16 cellular contexts compared by ENCODE assay signal in genomic region chr11:124612045-124612444, GRCh38. TPM values are rescaled to one million over a fixed set of nuclear protein-coding genes. Genes with fewer than 3 reads are reported as not detected.
DNase-seq lines count a peak whose midpoint lies in the region; ATAC-seq and TF ChIP-seq lines count a peak whose summit lies in the region.
"Had no signal": no experiment of that assay in that cellular context is flagged by ENCODE, and none has a peak within 500 bp of the region (broad histone marks: within the 10 kb centered on the region; RNA-seq: fewer than 3 reads in every experiment).

No MANE protein-coding gene starts in this region.

- no peak overlapping the region for H4K91ac ChIP-seq in H9 (ENCODE audit: insufficient read length, low read depth, low read length)

- no peaks in the 10 kb centered on the region for H3K36me3 Mint-ChIP-seq in activated CD8-positive, alpha-beta T cell treated with anti-CD3 and anti-CD28 coated beads, Interleukin-2, amount 10 ng/mL, durations not matched to agents 7 days and 5 days (ENCODE audit: low read depth)
- H3K36me3 Mint-ChIP-seq in H9 (ENCODE audit: insufficient read depth in 1 of 3, low read depth in 3 of 3), result no peaks in the 10 kb centered on the region

- H2BK20ac ChIP-seq in H9 (ENCODE audit: low read depth, low read length, poor library complexity, severe bottlenecking), result no peak overlapping the region

- peaks cover 15% of the 10 kb centered on the region for H3K4me1 Mint-ChIP-seq in activated CD8-positive, alpha-beta T cell treated with anti-CD3 and anti-CD28 coated beads, Interleukin-2, amount 10 ng/mL, durations not matched to agents 7 days and 5 days (ENCODE audit: low read depth)
- H3K4me1 Mint-ChIP-seq in H9, result no peaks in the 10 kb centered on the region

- H2AFZ ChIP-seq in H9 (ENCODE audit: low read length), result no peak overlapping the region

- POLR2A ChIA-PET in activated CD8-positive, alpha-beta T cell treated with anti-CD3 and anti-CD28 coated beads, Interleukin-2, amount 10 ng/mL, durations not matched to agents 7 days and 5 days (lab: Charles Lee), result interaction anchor here (0.7 kb wide), 1 partner anchor 1603 kb away, joined by 3 read pairs; no protein-coding TSS in a partner anchor

- no peak overlapping the region for H3K4me3 Mint-ChIP-seq in activated CD8-positive, alpha-beta T cell treated with anti-CD3 and anti-CD28 coated beads, Interleukin-2, amount 10 ng/mL, durations not matched to agents 7 days and 5 days
- H3K4me3 Mint-ChIP-seq in H9, result no peak overlapping the region

- no peaks in the 10 kb centered on the region for H3K27me3 ChIP-seq in upper lobe of left lung
- no peaks in the 10 kb centered on the region for H3K27me3 ChIP-seq in H9 (ENCODE audit: insufficient read depth, low read length)

- peak overlapping the region; percentile 62 for H3K27ac Mint-ChIP-seq in activated CD8-positive, alpha-beta T cell treated with anti-CD3 and anti-CD28 coated beads, Interleukin-2, amount 10 ng/mL, durations not matched to agents 7 days and 5 days
- H3K27ac Mint-ChIP-seq in H9, result peak overlapping the region in 1 of 3 experiments; percentile 44; a peak in 1 of 7 replicates

- ATAC-seq in GM19372 (IDR thresholded peaks at IDR 0.05; ENCODE audit: low read depth, unreplicated experiment) (peak; percentile 71), HG02852 (IDR thresholded peaks at IDR 0.05; ENCODE audit: unreplicated experiment) (no peak), upper lobe of left lung (ENCODE audit: low FRiP score in 2 of 2) (no peak)
- peak; percentile 92 for ATAC-seq in activated CD8-positive, alpha-beta T cell treated with anti-CD3 and anti-CD28 coated beads, Interleukin-2, amount 10 ng/mL, durations not matched to agents 7 days and 5 days
- ATAC-seq: HCT116 had no signal

- H3K4me1 ChIP-seq in upper lobe of left lung, result no peaks in the 10 kb centered on the region
- no peaks in the 10 kb centered on the region for H3K4me1 ChIP-seq in H9 (ENCODE audit: insufficient read depth, low read length)

- 41 to 44% methylated on average over 3 of the region's 3 CpGs for WGBS in upper lobe of left lung, 2 donors
- WGBS in H9 (ENCODE audit: extremely low coverage, insufficient read length, low lambda C conversion rate), result no CpG with 5 or more reads among the region's 3 CpGs

- no peak overlapping the region for H4K5ac ChIP-seq in H9 (ENCODE audit: insufficient read length, low read depth, low read length)

- H3K9me3 Mint-ChIP-seq in activated CD8-positive, alpha-beta T cell treated with anti-CD3 and anti-CD28 coated beads, Interleukin-2, amount 10 ng/mL, durations not matched to agents 7 days and 5 days (ENCODE audit: insufficient read depth), result no peaks in the 10 kb centered on the region
- no peaks in the 10 kb centered on the region for H3K9me3 Mint-ChIP-seq in H9

- peaks cover 6% of the 10 kb centered on the region for H3K27me3 Mint-ChIP-seq in activated CD8-positive, alpha-beta T cell treated with anti-CD3 and anti-CD28 coated beads, Interleukin-2, amount 10 ng/mL, durations not matched to agents 7 days and 5 days (ENCODE audit: low read depth)
- no peaks in the 10 kb centered on the region; the same call in 1 of the 2 replicates for H3K27me3 Mint-ChIP-seq in H9 (ENCODE audit: low read depth)

- no peak overlapping the region for H3K4ac ChIP-seq in H9 (ENCODE audit: low read depth, low read length)

- H3K23ac ChIP-seq in H9 (ENCODE audit: insufficient read length, low read depth, low read length), result no peak overlapping the region

- H2BK120ac ChIP-seq in H9 (ENCODE audit: low read depth, low read length, poor library complexity, severe bottlenecking), result no peak overlapping the region

- no peak overlapping the region for H3K18ac ChIP-seq in H9 (ENCODE audit: insufficient read length, low read depth, low read length)

- no peak overlapping the region for H3K56ac ChIP-seq in H9 (ENCODE audit: insufficient read length, low read depth, low read length)

- H3K27ac ChIP-seq in upper lobe of left lung (no peak overlapping the region), H9 (ENCODE audit: insufficient read length, low read depth, low read length) (no peak overlapping the region)

- H3K9ac ChIP-seq in H9 (ENCODE audit: extremely low read depth, insufficient read length, low read length), result no peak overlapping the region

- H3K79me1 ChIP-seq in H9 (ENCODE audit: insufficient read depth, low read depth, low read length, poor library complexity, severe bottlenecking), result no peaks in the 10 kb centered on the region

- H3K79me2 ChIP-seq in H9 (ENCODE audit: insufficient read depth, low read length), result no peaks in the 10 kb centered on the region

- H3K36me3 ChIP-seq in upper lobe of left lung, result no peaks in the 10 kb centered on the region

- no peak overlapping the region for H2BK15ac ChIP-seq in H9 (ENCODE audit: low read depth, low read length)

- no peaks in the 10 kb centered on the region for H3K9me3 ChIP-seq in upper lobe of left lung
- no peaks in the 10 kb centered on the region for H3K9me3 ChIP-seq in H9 (ENCODE audit: control insufficient read depth, low read depth, low read length)

- no peak overlapping the region for H2BK5ac ChIP-seq in H9 (ENCODE audit: insufficient read length, low read length)

- peak; percentile 21 for DNase-seq in DMS53 (lab: John Stamatoyannopoulos, UW)
- DNase-seq in DMS53 treated with DMSO at 0.1 percent for 48 hours (lab: John Stamatoyannopoulos, UW; ENCODE audit: unreplicated experiment), result no peak
- DNase-seq in NCI-H2029 (lab: John Stamatoyannopoulos, UW), result peak; percentile 39
- DNase-seq in activated CD8-positive, alpha-beta T cell treated with anti-CD3 and anti-CD28 coated beads, Interleukin-2, amount 10 ng/mL, durations not matched to agents 7 days and 5 days, result peak; percentile 61
- no peak for DNase-seq in upper lobe of left lung
- DNase-seq in H9, result no peak
- DNase-seq: 8988T, midbrain, NCI-H524 treated with DMSO at 0.1 percent for 48 hours, T1000 had no signal

- H4K8ac ChIP-seq in H9 (replicated peaks; ENCODE audit: insufficient read length, low read depth, low read length), result no peak overlapping the region

- H3T11ph ChIP-seq in H9 (ENCODE audit: low read length), result no peak overlapping the region

- H3K4me2 ChIP-seq in H9 (ENCODE audit: insufficient read depth, insufficient read length, low read length), result no peak overlapping the region

- no peak overlapping the region for H3K4me3 ChIP-seq in upper lobe of left lung

- CTCF ChIA-PET in activated CD8-positive, alpha-beta T cell treated with anti-CD3 and anti-CD28 coated beads, Interleukin-2, amount 10 ng/mL, durations not matched to agents 7 days and 5 days (lab: Charles Lee), result no interaction called here

- H3K23me2 ChIP-seq in H9 (ENCODE audit: insufficient read length, low read depth, low read length, poor library complexity, severe bottlenecking), result no peaks in the 10 kb centered on the region

- no peaks in the 10 kb centered on the region for H4K20me1 ChIP-seq in H9 (ENCODE audit: control insufficient read depth, insufficient read depth, insufficient read length)

- TF ChIP-seq EP300 in upper lobe of left lung (IDR thresholded peaks at IDR 0.05), result no peak

- H3K14ac ChIP-seq in H9 (ENCODE audit: insufficient read depth, low read length), result no peak overlapping the region

- no peak for TF ChIP-seq POLR2A in upper lobe of left lung (IDR thresholded peaks at IDR 0.05)

- no peak overlapping the region for H2BK12ac ChIP-seq in H9 (ENCODE audit: insufficient read length, low read depth, low read length)

- TF ChIP-seq CTCF in upper lobe of left lung (IDR thresholded peaks at IDR 0.05), result no peak
- TF ChIP-seq CTCF in H9 (conservative IDR thresholded peaks at IDR 0.05), result no peak

- no peak overlapping the region for H2AK5ac ChIP-seq in H9 (ENCODE audit: insufficient read length, low read length)

RNA-seq across cellular contexts. Expression of gene PANX3, which starts 0.8 kb away (rescaled TPM):
- total RNA-seq in activated CD8-positive, alpha-beta T cell treated with anti-CD3 and anti-CD28 coated beads, Interleukin-2, amount 10 ng/mL, durations not matched to agents 7 days and 5 days, result not detected
- total RNA-seq in upper lobe of left lung (not detected), H9 (2021) (not detected in 2 replicates)
- total RNA-seq: omental fat pad, skeletal muscle tissue, subcutaneous adipose tissue had no signal

RNA-seq across cellular contexts. Expression of gene TBRG1, which starts 10.6 kb away (rescaled TPM):
- 10 to 100 TPM; 36.2 to 41.3 TPM for total RNA-seq in activated CD8-positive, alpha-beta T cell treated with anti-CD3 and anti-CD28 coated beads, Interleukin-2, amount 10 ng/mL, durations not matched to agents 7 days and 5 days
- total RNA-seq in upper lobe of left lung (10 to 100 TPM; 42.3 to 66.6 (median 47.1) TPM), H9 (2021) (23.9 and 25.8 TPM in 2 replicates)

RNA-seq across cellular contexts. Expression of gene OR8A1, which starts 42.2 kb away (rescaled TPM):
- not detected for total RNA-seq in activated CD8-positive, alpha-beta T cell treated with anti-CD3 and anti-CD28 coated beads, Interleukin-2, amount 10 ng/mL, durations not matched to agents 7 days and 5 days
- not detected for total RNA-seq in upper lobe of left lung
- total RNA-seq in H9 (2021), result not detected in 2 replicates
- total RNA-seq: omental fat pad, skeletal muscle tissue, subcutaneous adipose tissue had no signal

Comparison
In these comparisons a context has a peak if more than half of its experiments do, and no peak if none do; other contexts are left out.
1. DNase-seq: peak in DMS53 (single experiment), NCI-H2029 (single experiment) and activated CD8-positive, alpha-beta T cell treated with anti-CD3 and anti-CD28 coated beads, Interleukin-2, amount 10 ng/mL, durations not matched to agents 7 days and 5 days (single experiment); none in DMS53 treated with DMSO at 0.1 percent for 48 hours (single experiment), upper lobe of left lung (0 of 2) and H9 (single experiment).
2. ATAC-seq: peak in GM19372 (single experiment) and activated CD8-positive, alpha-beta T cell treated with anti-CD3 and anti-CD28 coated beads, Interleukin-2, amount 10 ng/mL, durations not matched to agents 7 days and 5 days (single experiment); none in HG02852 (single experiment) and upper lobe of left lung (0 of 2).